Comparison of ENCODE assay signal across 2 cellular contexts in the genomic region with DNA sequence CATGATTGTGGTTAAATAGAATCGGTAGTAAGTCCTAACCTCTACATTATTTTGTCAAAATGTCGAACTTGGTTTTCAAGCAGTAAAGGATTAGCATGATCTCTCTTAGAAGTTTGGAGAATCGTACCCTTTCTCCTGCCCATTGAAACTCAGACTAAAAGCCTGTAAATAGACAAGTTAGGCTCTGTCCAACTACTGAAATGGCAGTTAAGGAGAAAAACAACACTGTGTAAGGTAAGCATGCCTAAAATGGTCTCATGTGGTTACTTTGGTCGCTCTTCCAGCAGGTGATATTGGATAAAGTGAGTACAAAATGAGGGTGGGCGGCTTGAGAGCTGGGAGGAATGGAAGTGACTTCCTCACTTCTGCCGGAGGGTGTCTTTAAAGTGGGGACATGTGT.
TF ChIP-seq lines count a peak whose summit lies in the region.

No MANE protein-coding gene starts in this region.

TF ChIP-seq in liver, 16 proteins besides CTCF, POLR2A, EP300 and RAD21:
- TF ChIP-seq, protein P1, sequence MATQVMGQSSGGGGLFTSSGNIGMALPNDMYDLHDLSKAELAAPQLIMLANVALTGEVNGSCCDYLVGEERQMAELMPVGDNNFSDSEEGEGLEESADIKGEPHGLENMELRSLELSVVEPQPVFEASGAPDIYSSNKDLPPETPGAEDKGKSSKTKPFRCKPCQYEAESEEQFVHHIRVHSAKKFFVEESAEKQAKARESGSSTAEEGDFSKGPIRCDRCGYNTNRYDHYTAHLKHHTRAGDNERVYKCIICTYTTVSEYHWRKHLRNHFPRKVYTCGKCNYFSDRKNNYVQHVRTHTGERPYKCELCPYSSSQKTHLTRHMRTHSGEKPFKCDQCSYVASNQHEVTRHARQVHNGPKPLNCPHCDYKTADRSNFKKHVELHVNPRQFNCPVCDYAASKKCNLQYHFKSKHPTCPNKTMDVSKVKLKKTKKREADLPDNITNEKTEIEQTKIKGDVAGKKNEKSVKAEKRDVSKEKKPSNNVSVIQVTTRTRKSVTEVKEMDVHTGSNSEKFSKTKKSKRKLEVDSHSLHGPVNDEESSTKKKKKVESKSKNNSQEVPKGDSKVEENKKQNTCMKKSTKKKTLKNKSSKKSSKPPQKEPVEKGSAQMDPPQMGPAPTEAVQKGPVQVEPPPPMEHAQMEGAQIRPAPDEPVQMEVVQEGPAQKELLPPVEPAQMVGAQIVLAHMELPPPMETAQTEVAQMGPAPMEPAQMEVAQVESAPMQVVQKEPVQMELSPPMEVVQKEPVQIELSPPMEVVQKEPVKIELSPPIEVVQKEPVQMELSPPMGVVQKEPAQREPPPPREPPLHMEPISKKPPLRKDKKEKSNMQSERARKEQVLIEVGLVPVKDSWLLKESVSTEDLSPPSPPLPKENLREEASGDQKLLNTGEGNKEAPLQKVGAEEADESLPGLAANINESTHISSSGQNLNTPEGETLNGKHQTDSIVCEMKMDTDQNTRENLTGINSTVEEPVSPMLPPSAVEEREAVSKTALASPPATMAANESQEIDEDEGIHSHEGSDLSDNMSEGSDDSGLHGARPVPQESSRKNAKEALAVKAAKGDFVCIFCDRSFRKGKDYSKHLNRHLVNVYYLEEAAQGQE (IDR thresholded peaks at IDR 0.05), result peak; percentile 67
- TF ChIP-seq FOXA1 (IDR thresholded peaks at IDR 0.05), result no peak
TF ChIP-seq in liver: peak in this region for 1.

TF ChIP-seq in WTC11, 78 proteins besides CTCF, POLR2A, EP300 and RAD21 (continued from another document):
- TF ChIP-seq, protein P2, sequence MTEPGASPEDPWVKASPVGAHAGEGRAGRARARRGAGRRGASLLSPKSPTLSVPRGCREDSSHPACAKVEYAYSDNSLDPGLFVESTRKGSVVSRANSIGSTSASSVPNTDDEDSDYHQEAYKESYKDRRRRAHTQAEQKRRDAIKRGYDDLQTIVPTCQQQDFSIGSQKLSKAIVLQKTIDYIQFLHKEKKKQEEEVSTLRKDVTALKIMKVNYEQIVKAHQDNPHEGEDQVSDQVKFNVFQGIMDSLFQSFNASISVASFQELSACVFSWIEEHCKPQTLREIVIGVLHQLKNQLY (CRISPR knock-in tag; IDR thresholded peaks at IDR 0.05), result no peak
- TF ChIP-seq, protein P3, sequence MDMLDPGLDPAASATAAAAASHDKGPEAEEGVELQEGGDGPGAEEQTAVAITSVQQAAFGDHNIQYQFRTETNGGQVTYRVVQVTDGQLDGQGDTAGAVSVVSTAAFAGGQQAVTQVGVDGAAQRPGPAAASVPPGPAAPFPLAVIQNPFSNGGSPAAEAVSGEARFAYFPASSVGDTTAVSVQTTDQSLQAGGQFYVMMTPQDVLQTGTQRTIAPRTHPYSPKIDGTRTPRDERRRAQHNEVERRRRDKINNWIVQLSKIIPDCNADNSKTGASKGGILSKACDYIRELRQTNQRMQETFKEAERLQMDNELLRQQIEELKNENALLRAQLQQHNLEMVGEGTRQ (CRISPR knock-in tag; IDR thresholded peaks at IDR 0.05), result no peak
- no peak for TF ChIP-seq MXD4 (CRISPR knock-in tag; IDR thresholded peaks at IDR 0.05; ENCODE audit: borderline replicate concordance)
- no peak for TF ChIP-seq TEAD1 (CRISPR knock-in tag; IDR thresholded peaks at IDR 0.05)
- no peak for TF ChIP-seq ZNF416 (CRISPR knock-in tag; IDR thresholded peaks at IDR 0.05)
- TF ChIP-seq, protein P4, sequence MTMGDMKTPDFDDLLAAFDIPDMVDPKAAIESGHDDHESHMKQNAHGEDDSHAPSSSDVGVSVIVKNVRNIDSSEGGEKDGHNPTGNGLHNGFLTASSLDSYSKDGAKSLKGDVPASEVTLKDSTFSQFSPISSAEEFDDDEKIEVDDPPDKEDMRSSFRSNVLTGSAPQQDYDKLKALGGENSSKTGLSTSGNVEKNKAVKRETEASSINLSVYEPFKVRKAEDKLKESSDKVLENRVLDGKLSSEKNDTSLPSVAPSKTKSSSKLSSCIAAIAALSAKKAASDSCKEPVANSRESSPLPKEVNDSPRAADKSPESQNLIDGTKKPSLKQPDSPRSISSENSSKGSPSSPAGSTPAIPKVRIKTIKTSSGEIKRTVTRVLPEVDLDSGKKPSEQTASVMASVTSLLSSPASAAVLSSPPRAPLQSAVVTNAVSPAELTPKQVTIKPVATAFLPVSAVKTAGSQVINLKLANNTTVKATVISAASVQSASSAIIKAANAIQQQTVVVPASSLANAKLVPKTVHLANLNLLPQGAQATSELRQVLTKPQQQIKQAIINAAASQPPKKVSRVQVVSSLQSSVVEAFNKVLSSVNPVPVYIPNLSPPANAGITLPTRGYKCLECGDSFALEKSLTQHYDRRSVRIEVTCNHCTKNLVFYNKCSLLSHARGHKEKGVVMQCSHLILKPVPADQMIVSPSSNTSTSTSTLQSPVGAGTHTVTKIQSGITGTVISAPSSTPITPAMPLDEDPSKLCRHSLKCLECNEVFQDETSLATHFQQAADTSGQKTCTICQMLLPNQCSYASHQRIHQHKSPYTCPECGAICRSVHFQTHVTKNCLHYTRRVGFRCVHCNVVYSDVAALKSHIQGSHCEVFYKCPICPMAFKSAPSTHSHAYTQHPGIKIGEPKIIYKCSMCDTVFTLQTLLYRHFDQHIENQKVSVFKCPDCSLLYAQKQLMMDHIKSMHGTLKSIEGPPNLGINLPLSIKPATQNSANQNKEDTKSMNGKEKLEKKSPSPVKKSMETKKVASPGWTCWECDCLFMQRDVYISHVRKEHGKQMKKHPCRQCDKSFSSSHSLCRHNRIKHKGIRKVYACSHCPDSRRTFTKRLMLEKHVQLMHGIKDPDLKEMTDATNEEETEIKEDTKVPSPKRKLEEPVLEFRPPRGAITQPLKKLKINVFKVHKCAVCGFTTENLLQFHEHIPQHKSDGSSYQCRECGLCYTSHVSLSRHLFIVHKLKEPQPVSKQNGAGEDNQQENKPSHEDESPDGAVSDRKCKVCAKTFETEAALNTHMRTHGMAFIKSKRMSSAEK (CRISPR knock-in tag; IDR thresholded peaks at IDR 0.05; ENCODE audit: borderline replicate concordance), result no peak
- TF ChIP-seq, protein P5, sequence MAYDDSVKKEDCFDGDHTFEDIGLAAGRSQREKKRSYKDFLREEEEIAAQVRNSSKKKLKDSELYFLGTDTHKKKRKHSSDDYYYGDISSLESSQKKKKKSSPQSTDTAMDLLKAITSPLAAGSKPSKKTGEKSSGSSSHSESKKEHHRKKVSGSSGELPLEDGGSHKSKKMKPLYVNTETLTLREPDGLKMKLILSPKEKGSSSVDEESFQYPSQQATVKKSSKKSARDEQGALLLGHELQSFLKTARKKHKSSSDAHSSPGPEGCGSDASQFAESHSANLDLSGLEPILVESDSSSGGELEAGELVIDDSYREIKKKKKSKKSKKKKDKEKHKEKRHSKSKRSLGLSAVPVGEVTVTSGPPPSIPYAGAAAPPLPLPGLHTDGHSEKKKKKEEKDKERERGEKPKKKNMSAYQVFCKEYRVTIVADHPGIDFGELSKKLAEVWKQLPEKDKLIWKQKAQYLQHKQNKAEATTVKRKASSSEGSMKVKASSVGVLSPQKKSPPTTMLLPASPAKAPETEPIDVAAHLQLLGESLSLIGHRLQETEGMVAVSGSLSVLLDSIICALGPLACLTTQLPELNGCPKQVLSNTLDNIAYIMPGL (CRISPR knock-in tag; IDR thresholded peaks at IDR 0.05), result no peak
- no peak for TF ChIP-seq SMAD4 (CRISPR knock-in tag; IDR thresholded peaks at IDR 0.05)
